In the genomic region with DNA sequence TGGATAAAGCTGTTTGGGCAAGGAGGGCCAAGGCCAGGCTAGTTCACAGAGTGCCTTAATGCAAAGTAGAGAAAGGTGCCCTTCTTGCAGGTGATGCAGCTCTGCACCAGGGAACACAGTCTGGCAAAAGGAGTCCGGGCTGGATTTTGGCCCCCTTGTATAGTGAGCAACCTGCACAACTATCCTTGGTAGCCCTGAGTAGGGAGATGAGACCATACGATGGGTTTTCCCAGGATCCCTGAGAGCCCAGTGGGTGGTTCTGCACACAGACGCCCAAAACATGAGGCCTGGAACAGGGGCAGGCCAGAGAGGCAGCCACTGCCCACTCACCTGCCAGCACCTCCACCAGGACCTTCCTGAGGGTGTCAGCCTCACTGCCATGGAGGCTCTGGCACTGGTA, we compare ENCODE assay signal across 27 cellular contexts. TPM values are rescaled to one million over a fixed set of nuclear protein-coding genes. Genes with fewer than 3 reads are reported as not detected.
"Had no signal": no experiment of that assay in that cellular context is flagged by ENCODE, and none has a peak within 500 bp of the region (broad histone marks: within the 10 kb centered on the region; RNA-seq: fewer than 3 reads in every experiment).

No MANE protein-coding gene starts in this region.

- H3K9me3 ChIP-seq: SK-N-SH had no signal

- H3K4me2 ChIP-seq: SK-N-SH had no signal

- ATAC-seq: Panc1, PC-3 had no signal

- H3K27ac ChIP-seq: RWPE1 had no signal

- H3K9ac ChIP-seq: SK-N-SH had no signal

- DNase-seq: KBM-7; MV-4-11; NCI-H1048; NCI-H1105 treated with DMSO at 0.1 percent for 48 hours; NCI-H1417 treated with DMSO at 0.1 percent for 48 hours; NCI-H146; NCI-H1694 treated with DMSO at 0.1 percent for 48 hours; NCI-H1930; NCI-H2081; NCI-H2107; NCI-H226; NCI-H446; NCI-H510A; NCI-H524 treated with DMSO at 0.1 percent for 48 hours; NCI-H69; NCI-H774; NK-92 treated with Interleukin-12 subunit alpha and Interleukin-12 subunit beta, amount 100 ng/mL, for 24 hours; PC-3; SHP77; SK-N-SH had no signal

RNA-seq across cellular contexts. Expression of gene TREM2, which starts 2.0 kb away (rescaled TPM):
- total RNA-seq: HT-29, LHCN-M2, OCI-LY7, PC-3, SK-MEL-5 had no signal
- polyA plus RNA-seq: SK-N-SH had no signal

RNA-seq across cellular contexts. Expression of gene TREML1, which starts 6.8 kb away (rescaled TPM):
- total RNA-seq: HT-29, LHCN-M2, MCF 10A, OCI-LY7, PC-3, SK-MEL-5 had no signal
- polyA plus RNA-seq: SK-N-SH had no signal

RNA-seq across cellular contexts. Expression of gene TREML2, which starts 40.0 kb away (rescaled TPM):
- total RNA-seq: LHCN-M2, MCF 10A, PC-3, SK-MEL-5 had no signal
- polyA plus RNA-seq: SK-N-SH had no signal
